Comparison of ENCODE assay signal across 1 cellular context in the genomic region with DNA sequence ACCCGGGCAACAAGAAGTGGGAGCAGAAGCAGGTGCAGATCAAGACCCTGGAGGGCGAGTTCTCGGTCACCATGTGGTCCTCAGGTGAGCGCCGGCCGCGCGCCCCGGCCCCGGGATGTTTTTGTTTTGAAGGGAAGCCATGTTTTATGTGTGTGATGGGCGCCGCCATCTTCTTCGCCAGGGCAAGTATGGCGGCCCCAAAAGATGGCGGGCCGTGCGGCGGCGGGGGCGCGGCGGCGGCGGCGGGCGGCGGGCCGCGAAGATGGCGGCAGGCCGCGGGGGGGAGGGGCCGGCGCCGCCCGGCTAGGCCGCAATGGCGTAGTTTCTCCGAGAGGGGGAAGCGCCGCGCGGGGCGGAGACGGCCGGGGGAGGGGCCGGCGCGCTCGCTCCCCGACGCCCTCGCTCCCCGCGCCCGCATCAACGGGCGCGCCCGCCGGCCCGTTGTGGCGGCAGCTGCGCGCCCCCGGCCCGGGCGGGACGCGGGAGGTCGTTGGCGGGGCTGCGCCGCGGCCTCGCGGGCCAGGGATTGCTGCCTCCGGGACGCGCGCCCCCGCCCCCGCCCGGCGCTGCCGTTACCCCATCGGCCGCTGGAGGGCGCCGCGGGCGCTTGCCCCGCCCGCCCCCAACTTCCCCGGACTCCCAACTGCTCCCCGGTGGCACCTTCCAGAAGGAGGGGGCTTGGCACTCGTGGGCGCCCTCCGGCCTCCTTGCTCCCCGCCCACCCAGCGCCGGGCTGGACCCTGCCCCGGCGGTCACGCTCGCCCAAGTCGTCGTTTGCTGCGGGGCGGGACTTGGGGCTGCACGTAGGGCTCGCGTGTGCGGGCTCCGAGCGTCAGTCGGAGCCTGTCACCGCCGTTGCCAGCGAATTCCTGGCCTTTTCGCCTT.
A peak's percentile ranks its signal among the peaks of the same experiment; 100 is the strongest.
TF ChIP-seq lines count a peak whose summit lies in the region.

No MANE protein-coding gene starts in this region.

TF ChIP-seq in K562, 482 proteins besides CTCF, POLR2A, EP300 and RAD21 (continued from another document):
- TF ChIP-seq, protein P1, sequence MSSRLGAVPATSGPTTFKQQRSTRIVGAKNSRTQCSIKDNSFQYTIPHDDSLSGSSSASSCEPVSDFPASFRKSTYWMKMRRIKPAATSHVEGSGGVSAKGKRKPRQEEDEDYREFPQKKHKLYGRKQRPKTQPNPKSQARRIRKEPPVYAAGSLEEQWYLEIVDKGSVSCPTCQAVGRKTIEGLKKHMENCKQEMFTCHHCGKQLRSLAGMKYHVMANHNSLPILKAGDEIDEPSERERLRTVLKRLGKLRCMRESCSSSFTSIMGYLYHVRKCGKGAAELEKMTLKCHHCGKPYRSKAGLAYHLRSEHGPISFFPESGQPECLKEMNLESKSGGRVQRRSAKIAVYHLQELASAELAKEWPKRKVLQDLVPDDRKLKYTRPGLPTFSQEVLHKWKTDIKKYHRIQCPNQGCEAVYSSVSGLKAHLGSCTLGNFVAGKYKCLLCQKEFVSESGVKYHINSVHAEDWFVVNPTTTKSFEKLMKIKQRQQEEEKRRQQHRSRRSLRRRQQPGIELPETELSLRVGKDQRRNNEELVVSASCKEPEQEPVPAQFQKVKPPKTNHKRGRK (tag; IDR thresholded peaks at IDR 0.05): no peak
- peak; percentile 71 for TF ChIP-seq EGR1 (conservative IDR thresholded peaks at IDR 0.05)
- TF ChIP-seq TBL1XR1 (IDR thresholded peaks at IDR 0.05; ENCODE audit: low read length in 2 of 2): no peak
- TF ChIP-seq POLR2G (IDR thresholded peaks at IDR 0.05; ENCODE audit: low read depth, low read length): peak; percentile 32; the same call in 1 of the 2 replicates
- no peak for TF ChIP-seq CEBPG (CRISPR knock-in tag; IDR thresholded peaks at IDR 0.05)
- TF ChIP-seq CEBPG (tag; conservative IDR thresholded peaks at IDR 0.05 in 1 of 2, IDR thresholded peaks at IDR 0.05 in 1 of 2): no peak
- no peak for TF ChIP-seq ZNF778 (CRISPR knock-in tag; IDR thresholded peaks at IDR 0.05)
- 0 out of 2 replicates have a peak, but pooled peaks have one; percentile 21 for TF ChIP-seq SP1 (CRISPR knock-in tag; IDR thresholded peaks at IDR 0.05)
- TF ChIP-seq TAF15 (IDR thresholded peaks at IDR 0.05; ENCODE audit: low read depth, low read length): no peak
- no peak for TF ChIP-seq SRSF1 (IDR thresholded peaks at IDR 0.05; ENCODE audit: low read depth, low read length)
- no peak for TF ChIP-seq SETDB1 (IDR thresholded peaks at IDR 0.05; ENCODE audit: low read length)
- no peak for TF ChIP-seq ATF1 (CRISPR knock-in tag; IDR thresholded peaks at IDR 0.05)
- TF ChIP-seq ATF1 (tag; IDR thresholded peaks at IDR 0.05): peak; percentile 52
- TF ChIP-seq HNRNPL (IDR thresholded peaks at IDR 0.05; ENCODE audit: low read depth, low read length): 0 out of 2 replicates have a peak, but pooled peaks have one; percentile 40
- no peak for TF ChIP-seq BACH1 (tag; IDR thresholded peaks at IDR 0.05)
- TF ChIP-seq, protein P2, sequence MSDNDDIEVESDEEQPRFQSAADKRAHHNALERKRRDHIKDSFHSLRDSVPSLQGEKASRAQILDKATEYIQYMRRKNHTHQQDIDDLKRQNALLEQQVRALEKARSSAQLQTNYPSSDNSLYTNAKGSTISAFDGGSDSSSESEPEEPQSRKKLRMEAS (CRISPR knock-in tag; IDR thresholded peaks at IDR 0.05): peak; percentile 42; the same call in 1 of the 2 replicates
- TF ChIP-seq C11orf30 (IDR thresholded peaks at IDR 0.05; ENCODE audit: low read depth): peak; percentile 24; the same call in 1 of the 2 replicates
- TF ChIP-seq, protein P3, sequence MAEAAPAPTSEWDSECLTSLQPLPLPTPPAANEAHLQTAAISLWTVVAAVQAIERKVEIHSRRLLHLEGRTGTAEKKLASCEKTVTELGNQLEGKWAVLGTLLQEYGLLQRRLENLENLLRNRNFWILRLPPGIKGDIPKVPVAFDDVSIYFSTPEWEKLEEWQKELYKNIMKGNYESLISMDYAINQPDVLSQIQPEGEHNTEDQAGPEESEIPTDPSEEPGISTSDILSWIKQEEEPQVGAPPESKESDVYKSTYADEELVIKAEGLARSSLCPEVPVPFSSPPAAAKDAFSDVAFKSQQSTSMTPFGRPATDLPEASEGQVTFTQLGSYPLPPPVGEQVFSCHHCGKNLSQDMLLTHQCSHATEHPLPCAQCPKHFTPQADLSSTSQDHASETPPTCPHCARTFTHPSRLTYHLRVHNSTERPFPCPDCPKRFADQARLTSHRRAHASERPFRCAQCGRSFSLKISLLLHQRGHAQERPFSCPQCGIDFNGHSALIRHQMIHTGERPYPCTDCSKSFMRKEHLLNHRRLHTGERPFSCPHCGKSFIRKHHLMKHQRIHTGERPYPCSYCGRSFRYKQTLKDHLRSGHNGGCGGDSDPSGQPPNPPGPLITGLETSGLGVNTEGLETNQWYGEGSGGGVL (CRISPR knock-in tag; IDR thresholded peaks at IDR 0.05): no peak
- TF ChIP-seq, protein P4, sequence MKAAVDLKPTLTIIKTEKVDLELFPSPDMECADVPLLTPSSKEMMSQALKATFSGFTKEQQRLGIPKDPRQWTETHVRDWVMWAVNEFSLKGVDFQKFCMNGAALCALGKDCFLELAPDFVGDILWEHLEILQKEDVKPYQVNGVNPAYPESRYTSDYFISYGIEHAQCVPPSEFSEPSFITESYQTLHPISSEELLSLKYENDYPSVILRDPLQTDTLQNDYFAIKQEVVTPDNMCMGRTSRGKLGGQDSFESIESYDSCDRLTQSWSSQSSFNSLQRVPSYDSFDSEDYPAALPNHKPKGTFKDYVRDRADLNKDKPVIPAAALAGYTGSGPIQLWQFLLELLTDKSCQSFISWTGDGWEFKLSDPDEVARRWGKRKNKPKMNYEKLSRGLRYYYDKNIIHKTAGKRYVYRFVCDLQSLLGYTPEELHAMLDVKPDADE (conservative IDR thresholded peaks at IDR 0.05; ENCODE audit: control insufficient read depth, low read depth, low read length): no peak
- TF ChIP-seq PHF8 (IDR thresholded peaks at IDR 0.05; ENCODE audit: borderline replicate concordance, low read length): peak; percentile 26; the same call in 1 of the 2 replicates
- TF ChIP-seq HCFC1 (IDR thresholded peaks at IDR 0.05; ENCODE audit: low read depth, low read length): peak; percentile 31; the same call in 1 of the 2 replicates
- TF ChIP-seq, protein P5, sequence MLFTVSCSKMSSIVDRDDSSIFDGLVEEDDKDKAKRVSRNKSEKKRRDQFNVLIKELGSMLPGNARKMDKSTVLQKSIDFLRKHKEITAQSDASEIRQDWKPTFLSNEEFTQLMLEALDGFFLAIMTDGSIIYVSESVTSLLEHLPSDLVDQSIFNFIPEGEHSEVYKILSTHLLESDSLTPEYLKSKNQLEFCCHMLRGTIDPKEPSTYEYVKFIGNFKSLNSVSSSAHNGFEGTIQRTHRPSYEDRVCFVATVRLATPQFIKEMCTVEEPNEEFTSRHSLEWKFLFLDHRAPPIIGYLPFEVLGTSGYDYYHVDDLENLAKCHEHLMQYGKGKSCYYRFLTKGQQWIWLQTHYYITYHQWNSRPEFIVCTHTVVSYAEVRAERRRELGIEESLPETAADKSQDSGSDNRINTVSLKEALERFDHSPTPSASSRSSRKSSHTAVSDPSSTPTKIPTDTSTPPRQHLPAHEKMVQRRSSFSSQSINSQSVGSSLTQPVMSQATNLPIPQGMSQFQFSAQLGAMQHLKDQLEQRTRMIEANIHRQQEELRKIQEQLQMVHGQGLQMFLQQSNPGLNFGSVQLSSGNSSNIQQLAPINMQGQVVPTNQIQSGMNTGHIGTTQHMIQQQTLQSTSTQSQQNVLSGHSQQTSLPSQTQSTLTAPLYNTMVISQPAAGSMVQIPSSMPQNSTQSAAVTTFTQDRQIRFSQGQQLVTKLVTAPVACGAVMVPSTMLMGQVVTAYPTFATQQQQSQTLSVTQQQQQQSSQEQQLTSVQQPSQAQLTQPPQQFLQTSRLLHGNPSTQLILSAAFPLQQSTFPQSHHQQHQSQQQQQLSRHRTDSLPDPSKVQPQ (CRISPR knock-in tag; IDR thresholded peaks at IDR 0.05; ENCODE audit: borderline replicate concordance): no peak
- TF ChIP-seq ZNF75A (CRISPR knock-in tag; IDR thresholded peaks at IDR 0.05): no peak
- TF ChIP-seq, protein P6, sequence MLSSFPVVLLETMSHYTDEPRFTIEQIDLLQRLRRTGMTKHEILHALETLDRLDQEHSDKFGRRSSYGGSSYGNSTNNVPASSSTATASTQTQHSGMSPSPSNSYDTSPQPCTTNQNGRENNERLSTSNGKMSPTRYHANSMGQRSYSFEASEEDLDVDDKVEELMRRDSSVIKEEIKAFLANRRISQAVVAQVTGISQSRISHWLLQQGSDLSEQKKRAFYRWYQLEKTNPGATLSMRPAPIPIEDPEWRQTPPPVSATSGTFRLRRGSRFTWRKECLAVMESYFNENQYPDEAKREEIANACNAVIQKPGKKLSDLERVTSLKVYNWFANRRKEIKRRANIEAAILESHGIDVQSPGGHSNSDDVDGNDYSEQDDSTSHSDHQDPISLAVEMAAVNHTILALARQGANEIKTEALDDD (IDR thresholded peaks at IDR 0.05): no peak
- no peak for TF ChIP-seq RBM39 (optimal IDR thresholded peaks at IDR 0.05; ENCODE audit: low read depth, low read length)
- TF ChIP-seq ZNF239 (CRISPR knock-in tag; IDR thresholded peaks at IDR 0.05): no peak
- TF ChIP-seq BCOR (IDR thresholded peaks at IDR 0.05): no peak
